8 cellular contexts compared by ENCODE assay signal in genomic region chr1:25675729-25676476, GRCh38. TPM values are rescaled to one million over a fixed set of nuclear protein-coding genes. Genes with fewer than 3 reads are reported as not detected.
DNase-seq lines count a peak whose midpoint lies in the region; ATAC-seq lines count a peak whose summit lies in the region.

No MANE protein-coding gene starts in this region.

- peak overlapping the region; percentile 85 to 95 (median 92) for H3K27ac Mint-ChIP-seq in CD4-positive, alpha-beta memory T cell
- H3K27ac Mint-ChIP-seq in activated naive CD4-positive, alpha-beta T cell treated with anti-CD3 and anti-CD28 coated beads for 36 hours: peak overlapping the region; percentile 79

- peaks cover 9 to 15% of the 10 kb centered on the region in 2 donors for H3K36me3 Mint-ChIP-seq in CD4-positive, alpha-beta memory T cell
- H3K36me3 Mint-ChIP-seq in activated naive CD4-positive, alpha-beta T cell treated with anti-CD3 and anti-CD28 coated beads for 36 hours (ENCODE audit: low read depth): no peaks in the 10 kb centered on the region

- H3K27me3 Mint-ChIP-seq in CD4-positive, alpha-beta memory T cell: no peaks in the 10 kb centered on the region
- H3K27me3 Mint-ChIP-seq in activated naive CD4-positive, alpha-beta T cell treated with anti-CD3 and anti-CD28 coated beads for 36 hours (ENCODE audit: low read depth): no peaks in the 10 kb centered on the region

- no peak overlapping the region for H3K27ac ChIP-seq in CD4-positive, alpha-beta memory T cell (ENCODE audit: low read depth, low read length)

- H3K9me3 ChIP-seq in CD4-positive, alpha-beta memory T cell (ENCODE audit: control insufficient read depth in 1 of 2, low read length in 2 of 2): no peaks in the 10 kb centered on the region

- H3K36me3 ChIP-seq in CD4-positive, alpha-beta memory T cell (ENCODE audit: insufficient read depth, low read length): no peaks in the 10 kb centered on the region

- peak overlapping the region; percentile 74 to 89 (median 85) for H3K4me3 Mint-ChIP-seq in CD4-positive, alpha-beta memory T cell
- H3K4me3 Mint-ChIP-seq in activated naive CD4-positive, alpha-beta T cell treated with anti-CD3 and anti-CD28 coated beads for 36 hours: peak overlapping the region; percentile 68

- H3K4me3 ChIP-seq in CD4-positive, alpha-beta memory T cell (ENCODE audit: low read length in 2 of 2): peak overlapping the region in 1 of 2 donors; percentile 18

- peak; percentile 74 to 83 (median 78) for DNase-seq in CD4-positive, alpha-beta memory T cell
- DNase-seq in NCI-H69 (lab: John Stamatoyannopoulos, UW): peak; percentile 76
- peak; percentile 97 for DNase-seq in activated naive CD4-positive, alpha-beta T cell treated with anti-CD3 and anti-CD28 coated beads for 36 hours
- DNase-seq in stimulated activated CD8-positive, alpha-beta memory T cell treated with anti-CD3 and anti-CD28 coated beads, Interleukin-4, amount 100 ng/mL, for 48 hours: peak; percentile 87
- DNase-seq in nucleus accumbens (lab: John Stamatoyannopoulos, UW): no peak
- DNase-seq in amniotic stem cell (lab: John Stamatoyannopoulos, UW): no peak
- DNase-seq in NCI-H446 (lab: John Stamatoyannopoulos, UW): no peak

- CTCF ChIA-PET in CD4-positive, alpha-beta memory T cell (lab: Charles Lee; ENCODE audit: partially characterized antibody): interaction anchor here (0.6 to 2.7 kb wide), 11 partner anchors 16 to 156 kb away, joined by 3 to 20 read pairs (median 4); no protein-coding TSS in a partner anchor
- CTCF ChIA-PET in activated naive CD4-positive, alpha-beta T cell treated with anti-CD3 and anti-CD28 coated beads for 36 hours (lab: Charles Lee): interaction anchor here (0.8 to 2.3 kb wide), 11 partner anchors 9 to 122 kb away, joined by 3 to 18 read pairs (median 6); no protein-coding TSS in a partner anchor

- intact Hi-C loops in CD4-positive, alpha-beta memory T cell (cut with micrococcal nuclease): loop anchor here (1.0 to 5.0 kb wide), 4 partner anchors 33 to 121 kb away; no protein-coding TSS in a partner anchor
- intact Hi-C loops in activated naive CD4-positive, alpha-beta T cell treated with anti-CD3 and anti-CD28 coated beads for 36 hours (cut with micrococcal nuclease): loop anchor here (1.0 to 5.0 kb wide), 8 partner anchors 9 to 121 kb away; no protein-coding TSS in a partner anchor

- no peaks in the 10 kb centered on the region for H3K27me3 ChIP-seq in CD4-positive, alpha-beta memory T cell (ENCODE audit: insufficient read depth, low read length)

- POLR2A ChIA-PET in CD4-positive, alpha-beta memory T cell (lab: Charles Lee; ENCODE audit: partially characterized antibody): interaction anchor here (0.6 to 3.2 kb wide), 31 partner anchors 9 to 444 kb away, joined by 3 to 33 read pairs (median 4); partner anchors contain the start of genes MAN1C1, MTFR1L and SELENON

- peak; percentile 94 for ATAC-seq in GM21528 (IDR thresholded peaks at IDR 0.05; ENCODE audit: low FRiP score, unreplicated experiment)

- peaks cover 66 to 88% (median 77%) of the 10 kb centered on the region in 4 donors for H3K4me1 Mint-ChIP-seq in CD4-positive, alpha-beta memory T cell
- peaks cover 85% of the 10 kb centered on the region for H3K4me1 Mint-ChIP-seq in activated naive CD4-positive, alpha-beta T cell treated with anti-CD3 and anti-CD28 coated beads for 36 hours (ENCODE audit: low read depth)

- no peaks in the 10 kb centered on the region for H3K9me3 Mint-ChIP-seq in CD4-positive, alpha-beta memory T cell
- peaks cover 2% of the 10 kb centered on the region for H3K9me3 Mint-ChIP-seq in activated naive CD4-positive, alpha-beta T cell treated with anti-CD3 and anti-CD28 coated beads for 36 hours

- H3K4me1 ChIP-seq in CD4-positive, alpha-beta memory T cell (ENCODE audit: insufficient read depth, low read length): peaks cover 71% of the 10 kb centered on the region

RNA-seq across cellular contexts. Expression of gene MAN1C1, which starts 59.3 kb away (rescaled TPM):
- 10 to 100 TPM; 42.6 to 45.1 TPM for total RNA-seq in CD4-positive, alpha-beta memory T cell
- 10 to 100 TPM in 1 of 2 donors, 1 to 10 TPM in 1; 3.6 to 10.4 TPM for polyA plus RNA-seq in CD4-positive, alpha-beta memory T cell
- 1 to 10 TPM; 4.9 to 6.3 TPM for total RNA-seq in activated naive CD4-positive, alpha-beta T cell treated with anti-CD3 and anti-CD28 coated beads for 36 hours

Comparison
In these comparisons a context has a peak if more than half of its experiments do, and no peak if none do; other contexts are left out.
1. DNase-seq: peak in CD4-positive, alpha-beta memory T cell (5 of 5), NCI-H69 (single experiment), activated naive CD4-positive, alpha-beta T cell treated with anti-CD3 and anti-CD28 coated beads for 36 hours (single experiment) and stimulated activated CD8-positive, alpha-beta memory T cell treated with anti-CD3 and anti-CD28 coated beads, Interleukin-4, amount 100 ng/mL, for 48 hours (single experiment); none in nucleus accumbens (0 of 56), amniotic stem cell (single experiment) and NCI-H446 (0 of 2).
2. RNA of gene MAN1C1, which starts 59.3 kb away (total RNA-seq): 42.6 to 45.1 TPM in CD4-positive, alpha-beta memory T cell; 4.9 to 6.3 TPM in activated naive CD4-positive, alpha-beta T cell treated with anti-CD3 and anti-CD28 coated beads for 36 hours; every median in the first group is over 4 times any median in the second.